ENCODE assay signal across 1 cellular context in genomic region chr19:5973376-5973775, GRCh38.
TF ChIP-seq lines count a peak whose summit lies in the region.

No MANE protein-coding gene starts in this region.

TF ChIP-seq in GM12878, 131 proteins besides CTCF, POLR2A, EP300 and RAD21:
- TF ChIP-seq BRCA1 (IDR thresholded peaks at IDR 0.05; ENCODE audit: low read depth, low read length) (no peak), IRF5 (IDR thresholded peaks at IDR 0.05; ENCODE audit: borderline replicate concordance) (no peak), NFYA (IDR thresholded peaks at IDR 0.05; ENCODE audit: borderline replicate concordance, low read depth, low read length) (no peak), SMC3 (IDR thresholded peaks at IDR 0.05; ENCODE audit: borderline replicate concordance, low read length) (no peak), CHD1 (IDR thresholded peaks at IDR 0.05; ENCODE audit: low read depth, low read length) (no peak), TARDBP (IDR thresholded peaks at IDR 0.05; ENCODE audit: borderline replicate concordance) (no peak), FOXM1 (IDR thresholded peaks at IDR 0.05; ENCODE audit: low read depth, low read length) (no peak), E4F1 (IDR thresholded peaks at IDR 0.05; ENCODE audit: borderline replicate concordance, partially characterized antibody) (no peak), TBL1XR1 (IDR thresholded peaks at IDR 0.05; ENCODE audit: low read depth, low read length) (no peak), MAX (IDR thresholded peaks at IDR 0.05; ENCODE audit: low read depth, low read length) (no peak), GABPA (IDR thresholded peaks at IDR 0.05; ENCODE audit: low read depth) (no peak), SIN3A (IDR thresholded peaks at IDR 0.05; ENCODE audit: low read depth, low read length) (no peak), JUND (IDR thresholded peaks at IDR 0.05; ENCODE audit: low read depth, low read length) (no peak), CEBPZ (IDR thresholded peaks at IDR 0.05; ENCODE audit: low read depth, low read length) (no peak)
- TF ChIP-seq, protein P1, sequence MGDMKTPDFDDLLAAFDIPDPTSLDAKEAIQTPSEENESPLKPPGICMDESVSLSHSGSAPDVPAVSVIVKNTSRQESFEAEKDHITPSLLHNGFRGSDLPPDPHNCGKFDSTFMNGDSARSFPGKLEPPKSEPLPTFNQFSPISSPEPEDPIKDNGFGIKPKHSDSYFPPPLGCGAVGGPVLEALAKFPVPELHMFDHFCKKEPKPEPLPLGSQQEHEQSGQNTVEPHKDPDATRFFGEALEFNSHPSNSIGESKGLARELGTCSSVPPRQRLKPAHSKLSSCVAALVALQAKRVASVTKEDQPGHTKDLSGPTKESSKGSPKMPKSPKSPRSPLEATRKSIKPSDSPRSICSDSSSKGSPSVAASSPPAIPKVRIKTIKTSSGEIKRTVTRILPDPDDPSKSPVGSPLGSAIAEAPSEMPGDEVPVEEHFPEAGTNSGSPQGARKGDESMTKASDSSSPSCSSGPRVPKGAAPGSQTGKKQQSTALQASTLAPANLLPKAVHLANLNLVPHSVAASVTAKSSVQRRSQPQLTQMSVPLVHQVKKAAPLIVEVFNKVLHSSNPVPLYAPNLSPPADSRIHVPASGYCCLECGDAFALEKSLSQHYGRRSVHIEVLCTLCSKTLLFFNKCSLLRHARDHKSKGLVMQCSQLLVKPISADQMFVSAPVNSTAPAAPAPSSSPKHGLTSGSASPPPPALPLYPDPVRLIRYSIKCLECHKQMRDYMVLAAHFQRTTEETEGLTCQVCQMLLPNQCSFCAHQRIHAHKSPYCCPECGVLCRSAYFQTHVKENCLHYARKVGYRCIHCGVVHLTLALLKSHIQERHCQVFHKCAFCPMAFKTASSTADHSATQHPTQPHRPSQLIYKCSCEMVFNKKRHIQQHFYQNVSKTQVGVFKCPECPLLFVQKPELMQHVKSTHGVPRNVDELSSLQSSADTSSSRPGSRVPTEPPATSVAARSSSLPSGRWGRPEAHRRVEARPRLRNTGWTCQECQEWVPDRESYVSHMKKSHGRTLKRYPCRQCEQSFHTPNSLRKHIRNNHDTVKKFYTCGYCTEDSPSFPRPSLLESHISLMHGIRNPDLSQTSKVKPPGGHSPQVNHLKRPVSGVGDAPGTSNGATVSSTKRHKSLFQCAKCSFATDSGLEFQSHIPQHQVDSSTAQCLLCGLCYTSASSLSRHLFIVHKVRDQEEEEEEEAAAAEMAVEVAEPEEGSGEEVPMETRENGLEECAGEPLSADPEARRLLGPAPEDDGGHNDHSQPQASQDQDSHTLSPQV (IDR thresholded peaks at IDR 0.05) = no peak
